Comparison of ENCODE assay signal across 2 cellular contexts in the genomic region with DNA sequence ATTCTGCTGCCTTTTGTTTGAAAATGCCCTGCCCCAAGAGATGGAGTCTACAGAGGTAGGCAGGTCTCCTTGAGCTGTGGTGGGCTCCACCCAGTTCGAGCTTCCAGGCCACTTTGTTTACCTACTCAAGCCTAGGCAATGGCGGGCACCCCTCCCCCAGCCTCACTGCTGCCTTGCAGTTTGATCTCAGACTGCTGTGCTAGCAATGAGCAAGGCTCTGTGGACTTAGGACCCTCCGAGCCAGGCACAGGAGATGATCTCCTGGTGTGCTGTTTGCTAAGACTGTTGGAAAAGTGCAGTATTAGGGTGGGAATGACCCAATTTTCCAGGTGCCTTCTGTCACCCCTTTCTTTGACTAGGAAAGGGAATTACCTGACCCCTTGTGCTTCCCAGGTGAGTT. TPM values are rescaled to one million over a fixed set of nuclear protein-coding genes. Genes with fewer than 3 reads are reported as not detected.
"Had no signal": no experiment of that assay in that cellular context is flagged by ENCODE, and none has a peak within 500 bp of the region (broad histone marks: within the 10 kb centered on the region; RNA-seq: fewer than 3 reads in every experiment).

No MANE protein-coding gene starts in this region.

RNA-seq across cellular contexts. Expression of gene GIMD1, which starts 39.4 kb away (rescaled TPM):
- total RNA-seq: G401, GM12878 had no signal
